23 cellular contexts compared by ENCODE assay signal in genomic region chr9:115085773-115086377, GRCh38. TPM values are rescaled to one million over a fixed set of nuclear protein-coding genes. Genes with fewer than 3 reads are reported as not detected.
"Had no signal": no experiment of that assay in that cellular context is flagged by ENCODE, and none has a peak within 500 bp of the region (broad histone marks: within the 10 kb centered on the region; RNA-seq: fewer than 3 reads in every experiment).

No MANE protein-coding gene starts in this region.

- ATAC-seq: activated T-cell treated with anti-CD3 and anti-CD28 coated beads, Interleukin-2, amount 50 U/mL, for 4 hours; pancreas had no signal

- DNase-seq: activated B cell treated with CpG ODN at 0.5 μM for 24 hours; activated CD4-positive, alpha-beta T cell treated with anti-CD3 and anti-CD28 coated beads for 4 hours; activated CD4-positive, alpha-beta T cell treated with anti-CD3 and anti-CD28 coated beads, Interleukin-2, amount 50 U/mL, for 48 hours; activated CD8-positive, alpha-beta memory T cell treated with anti-CD3 and anti-CD28 coated beads, Interleukin-2, amount 50 U/mL, for 48 hours; activated naive CD4-positive, alpha-beta T cell; activated naive CD8-positive, alpha-beta T cell treated with anti-CD3 and anti-CD28 coated beads for 36 hours; activated T-cell treated with anti-CD3 and anti-CD28 coated beads, Interleukin-2, amount 50 U/mL, for 4 hours; effector memory CD4-positive, alpha-beta T cell; foreskin melanocyte; immature natural killer cell; kidney glomerular epithelial cell; left ventricle myocardium inferior; naive thymus-derived CD4-positive, alpha-beta T cell; pancreas; stimulated activated CD4-positive, alpha-beta T cell treated with anti-CD3 and anti-CD28 coated beads, Interleukin-2, amount 100 ng/mL, for 48 hours; stimulated activated CD8-positive, alpha-beta memory T cell treated with anti-CD3 and anti-CD28 coated beads, Interleukin-4, amount 100 ng/mL, for 48 hours; stimulated activated naive CD4-positive, alpha-beta T cell treated with Interleukin-2 at 50 U/mL for 16 hours; T1000 had no signal

- H3K36me3 Mint-ChIP-seq: activated naive CD8-positive, alpha-beta T cell treated with anti-CD3 and anti-CD28 coated beads for 36 hours; immature natural killer cell; naive thymus-derived CD4-positive, alpha-beta T cell had no signal

- H3K4me1 ChIP-seq: left ventricle myocardium inferior, pancreas had no signal

- H3K36me3 ChIP-seq: left ventricle myocardium inferior, pancreas had no signal

- H3K27ac ChIP-seq: left ventricle myocardium inferior, pancreas, thoracic aorta had no signal

- H3K27me3 ChIP-seq: pancreas had no signal

- H3K9me3 ChIP-seq: left ventricle myocardium inferior, pancreas, thoracic aorta had no signal

- FAIRE-seq: astrocyte, colon, pancreas had no signal

- H3K4me3 ChIP-seq: left ventricle myocardium inferior, pancreas, thoracic aorta had no signal

- H3K9me3 Mint-ChIP-seq: activated B cell treated with CpG ODN at 0.5 μM for 24 hours; activated naive CD8-positive, alpha-beta T cell treated with anti-CD3 and anti-CD28 coated beads for 36 hours; activated T-cell treated with anti-CD3 and anti-CD28 coated beads, Interleukin-2, amount 50 U/mL, for 4 hours; activated T-helper 2 cell treated with anti-CD3 and anti-CD28 coated beads, Interferon-gamma antibody, Interleukin-2, Interleukin-4, amounts not matched to agents 10 μg/mL and 5 μg/mL and 100 μg/mL, durations not matched to agents 14 hours and 24 hours and 36 hours; central memory CD8-positive, alpha-beta T cell; immature natural killer cell; naive thymus-derived CD4-positive, alpha-beta T cell had no signal

- H3K27ac Mint-ChIP-seq: activated B cell treated with CpG ODN at 0.5 μM for 24 hours; activated naive CD8-positive, alpha-beta T cell treated with anti-CD3 and anti-CD28 coated beads for 36 hours; activated T-helper 2 cell treated with anti-CD3 and anti-CD28 coated beads, Interferon-gamma antibody, Interleukin-2, Interleukin-4, amounts not matched to agents 10 μg/mL and 5 μg/mL and 100 μg/mL, durations not matched to agents 14 hours and 24 hours and 36 hours; immature natural killer cell; naive thymus-derived CD4-positive, alpha-beta T cell had no signal

RNA-seq across cellular contexts. Expression of gene TNC, which starts 32.1 kb away (rescaled TPM):
- total RNA-seq: activated B cell treated with CpG ODN at 0.5 μM for 24 hours had no signal
- polyA plus RNA-seq: immature natural killer cell; naive thymus-derived CD4-positive, alpha-beta T cell had no signal
